In the genomic region with DNA sequence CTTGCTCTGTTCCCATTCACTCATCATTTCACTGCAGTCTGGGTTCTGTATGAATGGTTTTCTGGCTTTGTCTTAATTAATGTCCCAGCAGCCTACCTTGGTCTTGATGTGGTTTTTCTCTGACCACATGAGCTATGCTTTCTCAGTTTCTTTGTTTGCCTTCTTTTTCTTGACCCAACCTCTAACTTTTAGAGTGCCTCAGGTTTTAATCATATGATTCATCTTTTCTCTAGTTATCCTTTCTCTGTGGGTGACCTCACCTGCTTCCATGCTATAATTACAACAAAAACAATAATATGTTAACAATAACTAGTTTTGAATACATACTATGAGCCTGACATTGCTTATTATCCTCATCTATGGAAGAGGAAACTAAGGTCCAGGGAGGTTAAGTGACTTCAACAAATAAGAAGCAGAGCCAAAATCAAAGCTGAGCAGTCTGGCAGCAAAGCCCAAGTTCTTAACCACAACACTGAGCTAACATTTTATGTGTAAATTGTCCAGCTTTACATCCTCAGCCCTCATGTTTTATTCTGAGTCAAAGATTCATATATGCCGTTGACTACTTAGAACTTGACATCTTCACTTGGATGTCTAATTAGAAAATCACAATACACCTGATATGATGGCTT, we compare ENCODE assay signal across 11 cellular contexts. TPM values are rescaled to one million over a fixed set of nuclear protein-coding genes. Genes with fewer than 3 reads are reported as not detected.
A peak's percentile ranks its signal among the peaks of the same experiment; 100 is the strongest.
DNase-seq lines count a peak whose midpoint lies in the region; ATAC-seq, FAIRE-seq and TF ChIP-seq lines count a peak whose summit lies in the region.
"Had no signal": no experiment of that assay in that cellular context is flagged by ENCODE, and none has a peak within 500 bp of the region (broad histone marks: within the 10 kb centered on the region; RNA-seq: fewer than 3 reads in every experiment).

No MANE protein-coding gene starts in this region.

- TF ChIP-seq CTCF in pancreas (IDR thresholded peaks at IDR 0.05): no peak
- no peak for TF ChIP-seq CTCF in HepG2 (CRISPR knock-in tag; IDR thresholded peaks at IDR 0.05)

- H3K27ac ChIP-seq in pancreas (no peak overlapping the region), HepG2 (ENCODE audit: extremely low read length, insufficient read depth, low read length) (no peak overlapping the region)
- H3K27ac ChIP-seq: BLaER1 had no signal

- TF ChIP-seq EP300 in HepG2 (IDR thresholded peaks at IDR 0.05; ENCODE audit: low read depth in 2 of 2, low read length in 2 of 2) (no peak), HepG2 (CRISPR knock-in tag; IDR thresholded peaks at IDR 0.05; ENCODE audit: borderline replicate concordance) (no peak)

- peak; percentile 88 for ATAC-seq in GM19351 (IDR thresholded peaks at IDR 0.05; ENCODE audit: unreplicated experiment)
- ATAC-seq in HG02970 (IDR thresholded peaks at IDR 0.05; ENCODE audit: low FRiP score, unreplicated experiment): peak; percentile 88
- no peak for ATAC-seq in pancreas
- no peak for ATAC-seq in HepG2
- ATAC-seq: left colon had no signal

- no peak overlapping the region for H3K9ac ChIP-seq in HepG2 (ENCODE audit: insufficient read depth, low read depth, low read length)
- H3K9ac ChIP-seq: BLaER1 had no signal

- TF ChIP-seq POLR2A in HepG2 (IDR thresholded peaks at IDR 0.05; ENCODE audit: insufficient read depth in 1 of 2, low read depth in 2 of 2, low read length in 2 of 2): no peak

- WGBS in pancreas, 2 donors: 75 to 90% methylated on average over 1 of the region's 1 CpG
- WGBS in HepG2 (ENCODE audit: low lambda C conversion rate): 0% methylated on average over 1 of the region's 1 CpG

- BruUV-seq in HepG2 (replicated peaks; lab: Mats Ljungman, UMichigan): no TSS peak

- H3K27me3 ChIP-seq in pancreas: no peaks in the 10 kb centered on the region
- H3K27me3 ChIP-seq in HepG2 (ENCODE audit: control insufficient read depth in 1 of 2, insufficient read depth in 2 of 2, low read length in 2 of 2): no peaks in the 10 kb centered on the region
- H3K27me3 ChIP-seq: BLaER1 had no signal

- no peaks in the 10 kb centered on the region for H4K20me1 ChIP-seq in HepG2 (ENCODE audit: insufficient read depth, low read length)
- H4K20me1 ChIP-seq: BLaER1 had no signal

- H3K4me3 ChIP-seq in pancreas (no peak overlapping the region), HepG2 (replicated peaks in 1 of 3; ENCODE audit: insufficient read depth in 1 of 3, low read depth in 2 of 3, low read length in 3 of 3) (no peak overlapping the region)
- H3K4me3 ChIP-seq: BLaER1 had no signal

- no peaks in the 10 kb centered on the region for H3K79me2 ChIP-seq in HepG2 (ENCODE audit: insufficient read depth, low read length)

- in situ Hi-C loops in HepG2 (cut with HindIII; ENCODE audit: extremely low pct_ligation_motif_present, low pct_unique_long_range_greater_than_20kb): no loop called here

- intact Hi-C loops in pancreas (cut with DNase I) (no loop called here), HepG2 (cut with micrococcal nuclease; ENCODE audit: unreplicated experiment) (no loop called here)

- no peak for TF ChIP-seq RAD21 in HepG2 (CRISPR knock-in tag; IDR thresholded peaks at IDR 0.05)

- no peaks in the 10 kb centered on the region for H3K9me3 ChIP-seq in pancreas
- no peaks in the 10 kb centered on the region for H3K9me3 ChIP-seq in HepG2 (ENCODE audit: low read length)
- H3K9me3 ChIP-seq: BLaER1 had no signal

- peak; percentile 6 for DNase-seq in ELR (ENCODE audit: low read depth)
- peak; percentile 34 for DNase-seq in RCC 7860 (ENCODE audit: low spot score)
- no peak for DNase-seq in pancreas
- no peak for DNase-seq in HepG2 (ENCODE audit: low spot score)
- no peak for DNase-seq in activated gamma-delta T cell treated with Interleukin-2 at 50 U/mL for 16 hours
- no peak for DNase-seq in activated T-cell treated with anti-CD3 and anti-CD28 coated beads, Interleukin-2, amount 50 U/mL, for 1 hour
- DNase-seq: left colon had no signal

- CTCF ChIA-PET in HepG2 (lab: Yijun Ruan, JAX; ENCODE audit: low intra/inter-chr PET ratio, low total read pairs): no interaction called here

- POLR2A ChIA-PET in HepG2 (lab: Yijun Ruan, JAX): no interaction called here

- no peak overlapping the region for H3K4me2 ChIP-seq in HepG2 (ENCODE audit: low read depth, low read length)
- H3K4me2 ChIP-seq: BLaER1 had no signal

- no peaks in the 10 kb centered on the region for H3K36me3 ChIP-seq in pancreas
- H3K36me3 ChIP-seq in HepG2 (replicated peaks in 1 of 2; ENCODE audit: control insufficient read depth in 1 of 2, insufficient read depth in 2 of 2, low read length in 2 of 2): no peaks in the 10 kb centered on the region
- H3K36me3 ChIP-seq: BLaER1 had no signal

- peak; percentile 75 for FAIRE-seq in RCC 7860 (lab: Jason Lieb, UNC)
- no peak for FAIRE-seq in pancreas (lab: Jason Lieb, UNC)
- no peak for FAIRE-seq in HepG2 (lab: Jason Lieb, UNC)

- H3K4me1 ChIP-seq in pancreas: no peaks in the 10 kb centered on the region
- no peaks in the 10 kb centered on the region for H3K4me1 ChIP-seq in HepG2 (ENCODE audit: insufficient read depth, low read length)
- H3K4me1 ChIP-seq: BLaER1 had no signal

- H2AFZ ChIP-seq in HepG2 (ENCODE audit: low read length): no peak overlapping the region

RNA-seq across cellular contexts. Expression of a gene that starts 4.7 kb away (rescaled TPM):
- total RNA-seq in pancreas: under 1 TPM in 1 of 6 donors, not detected in 5; 0.12 TPM
- not detected for polyA plus RNA-seq in pancreas
- not detected in 2 replicates for total RNA-seq in HepG2 (2016; rRNA removed; fragmentation: Illumina TruSeq; extraction: Trizol)
- total RNA-seq in HepG2 (2016; cell fraction: cytosol; rRNA removed; fragmentation: Illumina TruSeq; extraction: Trizol; ENCODE audit: low read depth): not detected in 2 replicates
- total RNA-seq in HepG2 (2016; cell fraction: insoluble cytoplasmic fraction; rRNA removed; fragmentation: Illumina TruSeq; extraction: Trizol): not detected in 2 replicates
- total RNA-seq in HepG2 (2016; cell fraction: membrane; rRNA removed; fragmentation: Illumina TruSeq; extraction: Trizol): not detected in 2 replicates
- total RNA-seq in HepG2 (2016; cell fraction: nucleus; rRNA removed; fragmentation: Illumina TruSeq; extraction: Trizol): not detected in 2 replicates
- polyA plus RNA-seq in HepG2 (2011; rRNA removed): not detected in 2 replicates
- polyA plus RNA-seq in HepG2 (2011; cell fraction: cytosol; rRNA removed): not detected in 2 replicates
- polyA plus RNA-seq in HepG2 (2011; cell fraction: nucleus; rRNA removed): not detected in 2 replicates
- polyA plus RNA-seq in HepG2 (2012): not detected in 2 replicates
- polyA plus RNA-seq in HepG2 (2016; cell fraction: cytosol; fragmentation: Illumina TruSeq; extraction: Trizol; ENCODE audit: low read depth): not detected in 2 replicates
- polyA plus RNA-seq in HepG2 (2016; cell fraction: insoluble cytoplasmic fraction; fragmentation: Illumina TruSeq; extraction: Trizol; ENCODE audit: low read depth): not detected in 2 replicates
- not detected in 2 replicates for polyA plus RNA-seq in HepG2 (2016; cell fraction: membrane; fragmentation: Illumina TruSeq; extraction: Trizol; ENCODE audit: low read depth)
- polyA plus RNA-seq in HepG2 (2016; cell fraction: nucleus; fragmentation: Illumina TruSeq; extraction: Trizol; ENCODE audit: insufficient read depth, low read depth): not detected in 2 replicates
- not detected in 2 replicates for polyA minus RNA-seq in HepG2 (2011; rRNA and poly(A)+ RNA removed; ENCODE audit: low replicate concordance)
- polyA minus RNA-seq in HepG2 (2011; cell fraction: cytosol; rRNA and poly(A)+ RNA removed): not detected in 2 replicates
- polyA minus RNA-seq in HepG2 (2011; cell fraction: nucleus; rRNA and poly(A)+ RNA removed): not detected in 2 replicates
- total RNA-seq: activated CD8-positive, alpha-beta memory T cell treated with anti-CD3 and anti-CD28 coated beads for 36 hours; left colon had no signal

RNA-seq across cellular contexts. Expression of a gene that starts 48.4 kb away (rescaled TPM):
- not detected for total RNA-seq in pancreas
- polyA plus RNA-seq in pancreas: not detected
- not detected in 2 replicates for total RNA-seq in HepG2 (2016; rRNA removed; fragmentation: Illumina TruSeq; extraction: Trizol)
- not detected in 2 replicates for total RNA-seq in HepG2 (2016; cell fraction: cytosol; rRNA removed; fragmentation: Illumina TruSeq; extraction: Trizol; ENCODE audit: low read depth)
- not detected in 2 replicates for total RNA-seq in HepG2 (2016; cell fraction: insoluble cytoplasmic fraction; rRNA removed; fragmentation: Illumina TruSeq; extraction: Trizol)
- total RNA-seq in HepG2 (2016; cell fraction: membrane; rRNA removed; fragmentation: Illumina TruSeq; extraction: Trizol): not detected in 2 replicates
- total RNA-seq in HepG2 (2016; cell fraction: nucleus; rRNA removed; fragmentation: Illumina TruSeq; extraction: Trizol): not detected in 2 replicates
- not detected in 2 replicates for polyA plus RNA-seq in HepG2 (2011; rRNA removed)
- polyA plus RNA-seq in HepG2 (2011; cell fraction: cytosol; rRNA removed): not detected in 2 replicates
- polyA plus RNA-seq in HepG2 (2011; cell fraction: nucleus; rRNA removed): not detected in 2 replicates
- polyA plus RNA-seq in HepG2 (2012): not detected in 2 replicates
- not detected in 2 replicates for polyA plus RNA-seq in HepG2 (2016; cell fraction: cytosol; fragmentation: Illumina TruSeq; extraction: Trizol; ENCODE audit: low read depth)
- polyA plus RNA-seq in HepG2 (2016; cell fraction: insoluble cytoplasmic fraction; fragmentation: Illumina TruSeq; extraction: Trizol; ENCODE audit: low read depth): not detected in 2 replicates
- polyA plus RNA-seq in HepG2 (2016; cell fraction: membrane; fragmentation: Illumina TruSeq; extraction: Trizol; ENCODE audit: low read depth): not detected in 2 replicates
- not detected in 2 replicates for polyA plus RNA-seq in HepG2 (2016; cell fraction: nucleus; fragmentation: Illumina TruSeq; extraction: Trizol; ENCODE audit: insufficient read depth, low read depth)
- not detected in 2 replicates for polyA minus RNA-seq in HepG2 (2011; rRNA and poly(A)+ RNA removed; ENCODE audit: low replicate concordance)
- polyA minus RNA-seq in HepG2 (2011; cell fraction: cytosol; rRNA and poly(A)+ RNA removed): not detected in 2 replicates
- not detected in 2 replicates for polyA minus RNA-seq in HepG2 (2011; cell fraction: nucleus; rRNA and poly(A)+ RNA removed)
- total RNA-seq: activated CD8-positive, alpha-beta memory T cell treated with anti-CD3 and anti-CD28 coated beads for 36 hours; left colon had no signal

RNA-seq across cellular contexts. Expression of a gene that starts 54.5 kb away (rescaled TPM):
- total RNA-seq in pancreas (not detected), HepG2 (2016; rRNA removed; fragmentation: Illumina TruSeq; extraction: Trizol) (not detected in 2 replicates)
- polyA plus RNA-seq in pancreas (not detected), HepG2 (2011; rRNA removed) (not detected in 2 replicates)
- not detected in 2 replicates for total RNA-seq in HepG2 (2016; cell fraction: cytosol; rRNA removed; fragmentation: Illumina TruSeq; extraction: Trizol; ENCODE audit: low read depth)
- total RNA-seq in HepG2 (2016; cell fraction: insoluble cytoplasmic fraction; rRNA removed; fragmentation: Illumina TruSeq; extraction: Trizol): not detected in 2 replicates
- not detected in 2 replicates for total RNA-seq in HepG2 (2016; cell fraction: membrane; rRNA removed; fragmentation: Illumina TruSeq; extraction: Trizol)
- total RNA-seq in HepG2 (2016; cell fraction: nucleus; rRNA removed; fragmentation: Illumina TruSeq; extraction: Trizol): not detected in 2 replicates
- not detected in 2 replicates for polyA plus RNA-seq in HepG2 (2011; cell fraction: cytosol; rRNA removed)
- polyA plus RNA-seq in HepG2 (2011; cell fraction: nucleus; rRNA removed): not detected in 2 replicates
- not detected in 2 replicates for polyA plus RNA-seq in HepG2 (2012)
- not detected in 2 replicates for polyA plus RNA-seq in HepG2 (2016; cell fraction: cytosol; fragmentation: Illumina TruSeq; extraction: Trizol; ENCODE audit: low read depth)
- not detected in 2 replicates for polyA plus RNA-seq in HepG2 (2016; cell fraction: insoluble cytoplasmic fraction; fragmentation: Illumina TruSeq; extraction: Trizol; ENCODE audit: low read depth)
- polyA plus RNA-seq in HepG2 (2016; cell fraction: membrane; fragmentation: Illumina TruSeq; extraction: Trizol; ENCODE audit: low read depth): not detected in 2 replicates
- not detected in 2 replicates for polyA plus RNA-seq in HepG2 (2016; cell fraction: nucleus; fragmentation: Illumina TruSeq; extraction: Trizol; ENCODE audit: insufficient read depth, low read depth)
- not detected in 2 replicates for polyA minus RNA-seq in HepG2 (2011; rRNA and poly(A)+ RNA removed; ENCODE audit: low replicate concordance)
- not detected in 2 replicates for polyA minus RNA-seq in HepG2 (2011; cell fraction: cytosol; rRNA and poly(A)+ RNA removed)
- not detected in 2 replicates for polyA minus RNA-seq in HepG2 (2011; cell fraction: nucleus; rRNA and poly(A)+ RNA removed)
- total RNA-seq: activated CD8-positive, alpha-beta memory T cell treated with anti-CD3 and anti-CD28 coated beads for 36 hours; left colon had no signal

Comparison
In these comparisons a context has a peak if more than half of its experiments do, and no peak if none do; other contexts are left out.
1. DNase-seq: peak in ELR (single experiment) and RCC 7860 (single experiment); none in pancreas (0 of 6), HepG2 (single experiment), activated gamma-delta T cell treated with Interleukin-2 at 50 U/mL for 16 hours (single experiment) and activated T-cell treated with anti-CD3 and anti-CD28 coated beads, Interleukin-2, amount 50 U/mL, for 1 hour (single experiment).
2. ATAC-seq: peak in GM19351 (single experiment) and HG02970 (single experiment); none in pancreas (0 of 4) and HepG2 (single experiment).